20 cellular contexts compared by ENCODE assay signal in the genomic region with DNA sequence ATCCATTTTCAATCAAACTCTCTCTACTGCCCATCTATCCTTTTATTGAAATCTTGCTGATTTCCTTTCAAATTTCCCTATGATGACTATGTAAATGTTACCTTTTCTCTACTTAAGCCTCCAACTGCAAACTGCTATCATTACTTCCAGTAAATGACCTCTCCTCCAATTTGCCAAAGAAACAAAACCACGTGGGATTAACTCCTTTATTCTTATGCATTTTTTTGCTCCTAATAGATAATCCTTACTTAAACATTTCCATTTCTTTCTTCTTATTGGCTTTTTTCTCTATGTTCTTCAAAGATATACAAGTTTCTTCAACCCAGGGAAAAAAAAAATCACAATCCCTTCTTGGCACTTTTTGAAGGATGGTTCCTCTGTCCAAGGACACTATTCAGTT.
"Had no signal": no experiment of that assay in that cellular context is flagged by ENCODE, and none has a peak within 500 bp of the region (broad histone marks: within the 10 kb centered on the region; RNA-seq: fewer than 3 reads in every experiment).

No MANE protein-coding gene starts in this region.

- H3K9me3 ChIP-seq: colonic mucosa, esophagus squamous epithelium, lower lobe of right lung, mucosa of descending colon, prostate gland, thoracic aorta, tibial nerve, upper lobe of left lung had no signal

- H2AFZ ChIP-seq: neural progenitor cell had no signal

- H3K4me2 ChIP-seq: neural progenitor cell had no signal

- H3K4me1 ChIP-seq: colonic mucosa, lower lobe of right lung, neural progenitor cell, prostate gland, upper lobe of left lung had no signal

- H3K27me3 ChIP-seq: colonic mucosa, esophagus squamous epithelium, neural progenitor cell, upper lobe of left lung had no signal

- H3K9ac ChIP-seq: neural progenitor cell had no signal

- H3K27ac ChIP-seq: colonic mucosa, esophagus squamous epithelium, lower lobe of right lung, neural progenitor cell, prostate gland, thoracic aorta, tibial nerve, upper lobe of left lung had no signal

- ATAC-seq: effector memory CD8-positive, alpha-beta T cell; left ventricle myocardium superior; lower lobe of right lung; mucosa of descending colon; natural killer cell treated with Interleukin-12 subunit alpha and Interleukin-12 subunit beta and Interleukin-15 and Interleukin-18, amount 100 ng/mL, for 72 hours; right cardiac atrium; stimulated activated naive B cell treated with anti-CD40 and anti-IgM and Interleukin-4, amounts not matched to agents 10 μg/mL and 1 μg/mL and 100 μg/mL, for 72 hours had no signal

- DNase-seq: colonic mucosa; effector memory CD8-positive, alpha-beta T cell; erythroblast; esophagus squamous epithelium; foreskin melanocyte; left ventricle myocardium superior; lower lobe of right lung; mucosa of descending colon; naive B cell; right cardiac atrium; stimulated activated CD4-positive, alpha-beta T cell treated with anti-CD3 and anti-CD28 coated beads, Interleukin-15, amount 100 ng/mL, for 24 hours; stimulated activated CD4-positive, alpha-beta T cell treated with anti-CD3 and anti-CD28 coated beads, Interleukin-2, amount 100 ng/mL, for 48 hours; stimulated activated naive B cell treated with anti-CD40 and anti-IgM and Interleukin-4, amounts not matched to agents 10 μg/mL and 1 μg/mL and 100 μg/mL, for 72 hours; upper lobe of left lung had no signal

- H3K4me3 ChIP-seq: colonic mucosa, esophagus squamous epithelium, lower lobe of right lung, mucosa of descending colon, neural progenitor cell, prostate gland, skin epidermis, thoracic aorta, tibial nerve, upper lobe of left lung had no signal

- H3K36me3 ChIP-seq: colonic mucosa, prostate gland, thoracic aorta had no signal
